Comparison of ENCODE assay signal across 1 cellular context in the genomic region with DNA sequence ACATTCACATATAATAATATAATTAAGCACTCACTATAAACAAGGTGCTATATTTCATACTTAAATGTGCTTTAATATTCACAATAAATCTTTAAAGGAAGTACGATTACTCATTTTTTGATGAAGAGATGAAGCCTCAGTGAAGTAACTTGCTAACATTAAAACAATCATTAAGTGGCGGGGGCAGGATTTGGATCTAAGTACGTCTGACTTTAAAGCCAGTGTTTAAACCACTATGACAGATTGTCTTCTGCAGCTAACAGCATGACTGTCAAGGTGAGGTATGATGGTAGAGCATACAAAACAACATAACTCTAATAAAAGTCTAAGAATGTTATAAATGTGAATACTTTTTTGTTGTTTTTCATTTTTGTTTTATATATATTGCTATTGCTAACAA.
TF ChIP-seq lines count a peak whose summit lies in the region.

No MANE protein-coding gene starts in this region.

TF ChIP-seq in GM12878, 131 proteins besides CTCF, POLR2A, EP300 and RAD21 (continued from another document):
- TF ChIP-seq, protein P1, sequence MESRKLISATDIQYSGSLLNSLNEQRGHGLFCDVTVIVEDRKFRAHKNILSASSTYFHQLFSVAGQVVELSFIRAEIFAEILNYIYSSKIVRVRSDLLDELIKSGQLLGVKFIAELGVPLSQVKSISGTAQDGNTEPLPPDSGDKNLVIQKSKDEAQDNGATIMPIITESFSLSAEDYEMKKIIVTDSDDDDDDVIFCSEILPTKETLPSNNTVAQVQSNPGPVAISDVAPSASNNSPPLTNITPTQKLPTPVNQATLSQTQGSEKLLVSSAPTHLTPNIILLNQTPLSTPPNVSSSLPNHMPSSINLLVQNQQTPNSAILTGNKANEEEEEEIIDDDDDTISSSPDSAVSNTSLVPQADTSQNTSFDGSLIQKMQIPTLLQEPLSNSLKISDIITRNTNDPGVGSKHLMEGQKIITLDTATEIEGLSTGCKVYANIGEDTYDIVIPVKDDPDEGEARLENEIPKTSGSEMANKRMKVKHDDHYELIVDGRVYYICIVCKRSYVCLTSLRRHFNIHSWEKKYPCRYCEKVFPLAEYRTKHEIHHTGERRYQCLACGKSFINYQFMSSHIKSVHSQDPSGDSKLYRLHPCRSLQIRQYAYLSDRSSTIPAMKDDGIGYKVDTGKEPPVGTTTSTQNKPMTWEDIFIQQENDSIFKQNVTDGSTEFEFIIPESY (IDR thresholded peaks at IDR 0.05): no peak
- TF ChIP-seq, protein P2, sequence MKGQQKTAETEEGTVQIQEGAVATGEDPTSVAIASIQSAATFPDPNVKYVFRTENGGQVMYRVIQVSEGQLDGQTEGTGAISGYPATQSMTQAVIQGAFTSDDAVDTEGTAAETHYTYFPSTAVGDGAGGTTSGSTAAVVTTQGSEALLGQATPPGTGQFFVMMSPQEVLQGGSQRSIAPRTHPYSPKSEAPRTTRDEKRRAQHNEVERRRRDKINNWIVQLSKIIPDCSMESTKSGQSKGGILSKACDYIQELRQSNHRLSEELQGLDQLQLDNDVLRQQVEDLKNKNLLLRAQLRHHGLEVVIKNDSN (IDR thresholded peaks at IDR 0.05; ENCODE audit: borderline replicate concordance, extremely low read length, insufficient read depth, low read depth, low read length): no peak
- TF ChIP-seq, protein P3, sequence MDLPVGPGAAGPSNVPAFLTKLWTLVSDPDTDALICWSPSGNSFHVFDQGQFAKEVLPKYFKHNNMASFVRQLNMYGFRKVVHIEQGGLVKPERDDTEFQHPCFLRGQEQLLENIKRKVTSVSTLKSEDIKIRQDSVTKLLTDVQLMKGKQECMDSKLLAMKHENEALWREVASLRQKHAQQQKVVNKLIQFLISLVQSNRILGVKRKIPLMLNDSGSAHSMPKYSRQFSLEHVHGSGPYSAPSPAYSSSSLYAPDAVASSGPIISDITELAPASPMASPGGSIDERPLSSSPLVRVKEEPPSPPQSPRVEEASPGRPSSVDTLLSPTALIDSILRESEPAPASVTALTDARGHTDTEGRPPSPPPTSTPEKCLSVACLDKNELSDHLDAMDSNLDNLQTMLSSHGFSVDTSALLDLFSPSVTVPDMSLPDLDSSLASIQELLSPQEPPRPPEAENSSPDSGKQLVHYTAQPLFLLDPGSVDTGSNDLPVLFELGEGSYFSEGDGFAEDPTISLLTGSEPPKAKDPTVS (IDR thresholded peaks at IDR 0.05; ENCODE audit: low read depth, low read length): no peak
- TF ChIP-seq PAX5 (IDR thresholded peaks at IDR 0.05; ENCODE audit: borderline replicate concordance, low read depth, low read length) (no peak), TCF12 (IDR thresholded peaks at IDR 0.05; ENCODE audit: low read depth, low read length) (no peak), KAT2A (conservative IDR thresholded peaks at IDR 0.05; ENCODE audit: control insufficient read depth, low read depth, low read length) (no peak), SRF (IDR thresholded peaks at IDR 0.05; ENCODE audit: low read depth in 2 of 2, low read length in 2 of 2) (no peak), NBN (IDR thresholded peaks at IDR 0.05) (no peak), FOS (IDR thresholded peaks at IDR 0.05; ENCODE audit: borderline replicate concordance, extremely low read depth, insufficient read length) (no peak), HDAC6 (IDR thresholded peaks at IDR 0.05; ENCODE audit: unreplicated experiment) (no peak)
- TF ChIP-seq, protein P4, sequence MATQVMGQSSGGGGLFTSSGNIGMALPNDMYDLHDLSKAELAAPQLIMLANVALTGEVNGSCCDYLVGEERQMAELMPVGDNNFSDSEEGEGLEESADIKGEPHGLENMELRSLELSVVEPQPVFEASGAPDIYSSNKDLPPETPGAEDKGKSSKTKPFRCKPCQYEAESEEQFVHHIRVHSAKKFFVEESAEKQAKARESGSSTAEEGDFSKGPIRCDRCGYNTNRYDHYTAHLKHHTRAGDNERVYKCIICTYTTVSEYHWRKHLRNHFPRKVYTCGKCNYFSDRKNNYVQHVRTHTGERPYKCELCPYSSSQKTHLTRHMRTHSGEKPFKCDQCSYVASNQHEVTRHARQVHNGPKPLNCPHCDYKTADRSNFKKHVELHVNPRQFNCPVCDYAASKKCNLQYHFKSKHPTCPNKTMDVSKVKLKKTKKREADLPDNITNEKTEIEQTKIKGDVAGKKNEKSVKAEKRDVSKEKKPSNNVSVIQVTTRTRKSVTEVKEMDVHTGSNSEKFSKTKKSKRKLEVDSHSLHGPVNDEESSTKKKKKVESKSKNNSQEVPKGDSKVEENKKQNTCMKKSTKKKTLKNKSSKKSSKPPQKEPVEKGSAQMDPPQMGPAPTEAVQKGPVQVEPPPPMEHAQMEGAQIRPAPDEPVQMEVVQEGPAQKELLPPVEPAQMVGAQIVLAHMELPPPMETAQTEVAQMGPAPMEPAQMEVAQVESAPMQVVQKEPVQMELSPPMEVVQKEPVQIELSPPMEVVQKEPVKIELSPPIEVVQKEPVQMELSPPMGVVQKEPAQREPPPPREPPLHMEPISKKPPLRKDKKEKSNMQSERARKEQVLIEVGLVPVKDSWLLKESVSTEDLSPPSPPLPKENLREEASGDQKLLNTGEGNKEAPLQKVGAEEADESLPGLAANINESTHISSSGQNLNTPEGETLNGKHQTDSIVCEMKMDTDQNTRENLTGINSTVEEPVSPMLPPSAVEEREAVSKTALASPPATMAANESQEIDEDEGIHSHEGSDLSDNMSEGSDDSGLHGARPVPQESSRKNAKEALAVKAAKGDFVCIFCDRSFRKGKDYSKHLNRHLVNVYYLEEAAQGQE (IDR thresholded peaks at IDR 0.05; ENCODE audit: low read depth, low read length): no peak
